ENCODE assay signal across 10 cellular contexts in the genomic region with DNA sequence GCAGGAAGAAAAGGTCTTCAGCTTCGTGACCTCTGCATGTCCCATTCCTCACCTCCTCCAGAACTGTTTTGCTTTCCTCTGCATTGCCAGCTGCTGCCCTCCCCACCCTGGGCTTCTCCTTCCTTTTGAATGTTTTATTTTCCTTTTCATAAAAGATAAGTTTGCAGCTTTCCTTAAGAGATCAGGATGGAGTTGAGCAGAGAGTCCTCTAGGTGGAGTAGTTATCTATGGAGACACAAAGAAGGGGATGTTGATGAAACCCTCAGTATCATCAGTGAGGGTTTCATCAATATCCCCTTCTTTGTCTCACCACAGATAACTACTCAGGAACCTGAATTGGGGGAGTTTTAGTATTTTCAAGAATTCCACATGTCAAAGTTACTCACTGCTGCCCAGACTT. TPM values are rescaled to one million over a fixed set of nuclear protein-coding genes. Genes with fewer than 3 reads are reported as not detected.
DNase-seq lines count a peak whose midpoint lies in the region; ATAC-seq and TF ChIP-seq lines count a peak whose summit lies in the region.
"Had no signal": no experiment of that assay in that cellular context is flagged by ENCODE, and none has a peak within 500 bp of the region (broad histone marks: within the 10 kb centered on the region; RNA-seq: fewer than 3 reads in every experiment).

No MANE protein-coding gene starts in this region.

- H3K9me3 Mint-ChIP-seq in stimulated activated naive CD8-positive, alpha-beta T cell treated with anti-CD3 and anti-CD28 coated beads, Interleukin-15, amount 100 ng/mL, for 72 hours: no peaks in the 10 kb centered on the region

- TF ChIP-seq CTCF in fibroblast of the aortic adventitia (IDR thresholded peaks at IDR 0.05; ENCODE audit: insufficient read depth, low read length) (peak; percentile 63), upper lobe of right lung (IDR thresholded peaks at IDR 0.05) (peak; percentile 40)

- H3K4me3 ChIP-seq in fibroblast of the aortic adventitia (ENCODE audit: low read depth, low read length): no peak overlapping the region
- H3K4me3 ChIP-seq in upper lobe of right lung: no peak overlapping the region

- DNase-seq in stimulated activated naive CD8-positive, alpha-beta T cell treated with anti-CD3 and anti-CD28 coated beads, Interleukin-15, amount 100 ng/mL, for 72 hours: no peak
- DNase-seq in stimulated activated naive CD8-positive, alpha-beta T cell treated with anti-CD3 and anti-CD28 coated beads, Interleukin-15, Interleukin-2, amounts not matched to agents 100 U/mL and 50 U/mL, for 24 hours: no peak
- peak; percentile 57 for DNase-seq in OCI-M1 (lab: John Stamatoyannopoulos, UW)
- peak; percentile 52 for DNase-seq in fibroblast of the aortic adventitia (ENCODE audit: low read depth)
- DNase-seq in upper lobe of right lung: no peak
- DNase-seq in NCI-H1694 treated with DMSO at 0.1 percent for 48 hours (lab: John Stamatoyannopoulos, UW): no peak
- no peak for DNase-seq in activated CD4-positive, alpha-beta T cell treated with anti-CD3 and anti-CD28 coated beads, Interleukin-2, amount 50 U/mL, for 48 hours
- DNase-seq: cortex of kidney, NCI-H526 treated with DMSO at 0.1 percent for 48 hours had no signal

- H3K27me3 ChIP-seq in upper lobe of right lung: no peaks in the 10 kb centered on the region

- intact Hi-C loops in upper lobe of right lung (cut with DNase I): no loop called here

- no peaks in the 10 kb centered on the region for H3K9me3 ChIP-seq in upper lobe of right lung

- H3K4me3 Mint-ChIP-seq in stimulated activated naive CD8-positive, alpha-beta T cell treated with anti-CD3 and anti-CD28 coated beads, Interleukin-15, amount 100 ng/mL, for 72 hours: no peak overlapping the region

- H3K4me1 ChIP-seq in upper lobe of right lung: no peaks in the 10 kb centered on the region

- peak; percentile 58 for ATAC-seq in stimulated activated naive CD8-positive, alpha-beta T cell treated with anti-CD3 and anti-CD28 coated beads, Interleukin-15, amount 100 ng/mL, for 72 hours
- ATAC-seq in stimulated activated naive CD8-positive, alpha-beta T cell treated with anti-CD3 and anti-CD28 coated beads, Interleukin-15, Interleukin-2, amounts not matched to agents 100 U/mL and 50 U/mL, for 24 hours: no peak
- ATAC-seq in upper lobe of right lung (peak; percentile 47), HG03457 (IDR thresholded peaks at IDR 0.05; ENCODE audit: unreplicated experiment) (no peak)

- H3K4me1 Mint-ChIP-seq in stimulated activated naive CD8-positive, alpha-beta T cell treated with anti-CD3 and anti-CD28 coated beads, Interleukin-15, amount 100 ng/mL, for 72 hours: no peaks in the 10 kb centered on the region

- no peaks in the 10 kb centered on the region for H3K36me3 ChIP-seq in upper lobe of right lung

- H3K27me3 Mint-ChIP-seq in stimulated activated naive CD8-positive, alpha-beta T cell treated with anti-CD3 and anti-CD28 coated beads, Interleukin-15, amount 100 ng/mL, for 72 hours: no peaks in the 10 kb centered on the region

- H3K27ac ChIP-seq in upper lobe of right lung: no peak overlapping the region

- H3K27ac Mint-ChIP-seq in stimulated activated naive CD8-positive, alpha-beta T cell treated with anti-CD3 and anti-CD28 coated beads, Interleukin-15, amount 100 ng/mL, for 72 hours: no peak overlapping the region

RNA-seq across cellular contexts. Expression of a gene that starts 19.0 kb away (rescaled TPM):
- total RNA-seq in fibroblast of the aortic adventitia (ENCODE audit: low replicate concordance): 73.0 and 75.4 TPM in 2 replicates
- total RNA-seq in upper lobe of right lung: 83.4 TPM

Comparison
In these comparisons a context has a peak if more than half of its experiments do, and no peak if none do; other contexts are left out.
1. ATAC-seq: peak in stimulated activated naive CD8-positive, alpha-beta T cell treated with anti-CD3 and anti-CD28 coated beads, Interleukin-15, amount 100 ng/mL, for 72 hours (single experiment) and upper lobe of right lung (single experiment); none in stimulated activated naive CD8-positive, alpha-beta T cell treated with anti-CD3 and anti-CD28 coated beads, Interleukin-15, Interleukin-2, amounts not matched to agents 100 U/mL and 50 U/mL, for 24 hours (single experiment) and HG03457 (single experiment).
2. DNase-seq: peak in OCI-M1 (single experiment) and fibroblast of the aortic adventitia (single experiment); none in stimulated activated naive CD8-positive, alpha-beta T cell treated with anti-CD3 and anti-CD28 coated beads, Interleukin-15, amount 100 ng/mL, for 72 hours (0 of 2), stimulated activated naive CD8-positive, alpha-beta T cell treated with anti-CD3 and anti-CD28 coated beads, Interleukin-15, Interleukin-2, amounts not matched to agents 100 U/mL and 50 U/mL, for 24 hours (single experiment), upper lobe of right lung (single experiment), NCI-H1694 treated with DMSO at 0.1 percent for 48 hours (single experiment) and activated CD4-positive, alpha-beta T cell treated with anti-CD3 and anti-CD28 coated beads, Interleukin-2, amount 50 U/mL, for 48 hours (0 of 2).